Comparison of ENCODE assay signal across 17 cellular contexts in the genomic region with DNA sequence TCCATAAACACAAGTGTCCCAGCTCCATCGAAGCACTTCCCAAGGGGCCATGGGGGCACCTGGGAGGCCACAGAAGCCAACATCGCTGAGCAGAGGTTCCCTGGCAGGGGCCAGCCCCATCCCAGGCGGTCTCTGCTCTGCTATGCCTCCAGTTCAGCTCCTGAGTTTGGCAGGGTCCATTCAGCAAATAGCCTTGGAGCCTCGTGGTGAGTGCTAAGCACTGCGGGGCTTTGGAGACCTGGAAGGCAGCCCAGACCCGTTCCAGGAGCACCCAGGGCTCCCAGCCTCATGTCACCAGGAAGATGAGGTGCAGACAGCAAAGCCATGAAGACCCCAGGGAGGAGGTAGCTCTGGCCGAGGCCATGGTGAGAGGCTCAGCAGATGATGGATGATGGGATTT.
DNase-seq lines count a peak whose midpoint lies in the region; ATAC-seq and TF ChIP-seq lines count a peak whose summit lies in the region.
"Had no signal": no experiment of that assay in that cellular context is flagged by ENCODE, and none has a peak within 500 bp of the region (broad histone marks: within the 10 kb centered on the region; RNA-seq: fewer than 3 reads in every experiment).

No MANE protein-coding gene starts in this region.

- H3K27ac Mint-ChIP-seq in activated CD4-positive, alpha-beta T cell treated with anti-CD3 and anti-CD28 coated beads, Interleukin-2, amount 10 ng/mL, durations not matched to agents 7 days and 5 days: peak overlapping the region; percentile 20
- H3K27ac Mint-ChIP-seq in activated CD4-positive, alpha-beta T cell treated with anti-CD3 and anti-CD28 coated beads for 36 hours: no peak overlapping the region
- peak overlapping the region; percentile 11 for H3K27ac Mint-ChIP-seq in T-helper 17 cell
- H3K27ac Mint-ChIP-seq in memory B cell: peak overlapping the region; percentile 75
- H3K27ac Mint-ChIP-seq in stimulated activated naive B cell treated with anti-CD40 and anti-IgM and Interleukin-4, amounts not matched to agents 10 μg/mL and 1 μg/mL and 100 μg/mL, for 72 hours: peak overlapping the region; percentile 48
- H3K27ac Mint-ChIP-seq in endothelial cell (ENCODE audit: unreplicated experiment): no peak overlapping the region
- H3K27ac Mint-ChIP-seq: stimulated activated memory B cell treated with anti-CD40 and anti-IgM and Interleukin-4, amounts not matched to agents 10 μg/mL and 1 μg/mL and 100 μg/mL, for 72 hours had no signal

- peaks cover 1% of the 10 kb centered on the region for H3K36me3 Mint-ChIP-seq in activated CD4-positive, alpha-beta T cell treated with anti-CD3 and anti-CD28 coated beads, Interleukin-2, amount 10 ng/mL, durations not matched to agents 7 days and 5 days (ENCODE audit: low read depth)
- no peaks in the 10 kb centered on the region for H3K36me3 Mint-ChIP-seq in activated CD4-positive, alpha-beta T cell treated with anti-CD3 and anti-CD28 coated beads for 36 hours (ENCODE audit: low read depth)
- H3K36me3 Mint-ChIP-seq in T-helper 17 cell (ENCODE audit: low read depth) (peaks cover 2% of the 10 kb centered on the region), memory B cell (peaks cover 16% of the 10 kb centered on the region), endothelial cell (ENCODE audit: low read depth, unreplicated experiment) (peaks cover 12% of the 10 kb centered on the region)
- peaks cover 3 to 21% of the 10 kb centered on the region in 2 donors for H3K36me3 Mint-ChIP-seq in stimulated activated naive B cell treated with anti-CD40 and anti-IgM and Interleukin-4, amounts not matched to agents 10 μg/mL and 1 μg/mL and 100 μg/mL, for 72 hours

- POLR2A ChIA-PET in activated CD4-positive, alpha-beta T cell treated with anti-CD3 and anti-CD28 coated beads, Interleukin-2, amount 10 ng/mL, durations not matched to agents 7 days and 5 days (lab: Charles Lee): no interaction called here
- POLR2A ChIA-PET in activated CD4-positive, alpha-beta T cell treated with anti-CD3 and anti-CD28 coated beads for 36 hours (lab: Charles Lee): no interaction called here

- no peaks in the 10 kb centered on the region for H3K9me3 ChIP-seq in T-helper 17 cell (ENCODE audit: control insufficient read depth, low read length, poor library complexity, severe bottlenecking)
- H3K9me3 ChIP-seq: esophagus muscularis mucosa, psoas muscle had no signal

- intact Hi-C loops in activated CD4-positive, alpha-beta T cell treated with anti-CD3 and anti-CD28 coated beads for 36 hours (cut with DNase I, micrococcal nuclease): no loop called here

- peaks cover 5% of the 10 kb centered on the region for H3K4me1 Mint-ChIP-seq in activated CD4-positive, alpha-beta T cell treated with anti-CD3 and anti-CD28 coated beads, Interleukin-2, amount 10 ng/mL, durations not matched to agents 7 days and 5 days
- no peaks in the 10 kb centered on the region for H3K4me1 Mint-ChIP-seq in activated CD4-positive, alpha-beta T cell treated with anti-CD3 and anti-CD28 coated beads for 36 hours
- peaks cover 8% of the 10 kb centered on the region for H3K4me1 Mint-ChIP-seq in T-helper 17 cell
- peaks cover 16% of the 10 kb centered on the region for H3K4me1 Mint-ChIP-seq in memory B cell
- H3K4me1 Mint-ChIP-seq in stimulated activated naive B cell treated with anti-CD40 and anti-IgM and Interleukin-4, amounts not matched to agents 10 μg/mL and 1 μg/mL and 100 μg/mL, for 72 hours: peaks cover 18 to 19% of the 10 kb centered on the region in 2 donors
- no peaks in the 10 kb centered on the region for H3K4me1 Mint-ChIP-seq in endothelial cell (ENCODE audit: unreplicated experiment)

- CTCF ChIA-PET in activated CD4-positive, alpha-beta T cell treated with anti-CD3 and anti-CD28 coated beads, Interleukin-2, amount 10 ng/mL, durations not matched to agents 7 days and 5 days (lab: Charles Lee): no interaction called here
- CTCF ChIA-PET in activated CD4-positive, alpha-beta T cell treated with anti-CD3 and anti-CD28 coated beads for 36 hours (lab: Charles Lee): interaction anchor here (0.6 kb wide), 1 partner anchor 697 kb away, joined by 3 read pairs; no protein-coding TSS in a partner anchor

- no peak for TF ChIP-seq CTCF in endothelial cell (IDR thresholded peaks at IDR 0.05; ENCODE audit: unreplicated experiment)

- H3K4me3 Mint-ChIP-seq in activated CD4-positive, alpha-beta T cell treated with anti-CD3 and anti-CD28 coated beads, Interleukin-2, amount 10 ng/mL, durations not matched to agents 7 days and 5 days: no peak overlapping the region
- no peak overlapping the region for H3K4me3 Mint-ChIP-seq in activated CD4-positive, alpha-beta T cell treated with anti-CD3 and anti-CD28 coated beads for 36 hours
- no peak overlapping the region for H3K4me3 Mint-ChIP-seq in T-helper 17 cell
- no peak overlapping the region for H3K4me3 Mint-ChIP-seq in memory B cell
- no peak overlapping the region for H3K4me3 Mint-ChIP-seq in stimulated activated naive B cell treated with anti-CD40 and anti-IgM and Interleukin-4, amounts not matched to agents 10 μg/mL and 1 μg/mL and 100 μg/mL, for 72 hours
- no peak overlapping the region for H3K4me3 Mint-ChIP-seq in endothelial cell (ENCODE audit: unreplicated experiment)
- H3K4me3 Mint-ChIP-seq: stimulated activated memory B cell treated with anti-CD40 and anti-IgM and Interleukin-4, amounts not matched to agents 10 μg/mL and 1 μg/mL and 100 μg/mL, for 72 hours had no signal

- DNase-seq in activated CD4-positive, alpha-beta T cell treated with anti-CD3 and anti-CD28 coated beads, Interleukin-2, amount 10 ng/mL, durations not matched to agents 7 days and 5 days: no peak
- DNase-seq in activated CD4-positive, alpha-beta T cell treated with anti-CD3 and anti-CD28 coated beads for 36 hours: no peak
- DNase-seq in T-helper 17 cell (no peak), memory B cell (ENCODE audit: low spot score in 2 of 2) (no peak), midbrain (lab: John Stamatoyannopoulos, UW) (no peak), RPMI8226 (no peak), endothelial cell (ENCODE audit: low spot score) (no peak)
- DNase-seq in stimulated activated naive B cell treated with anti-CD40 and anti-IgM and Interleukin-4, amounts not matched to agents 10 μg/mL and 1 μg/mL and 100 μg/mL, for 72 hours: no peak
- DNase-seq: activated CD4-positive, alpha-beta T cell treated with anti-CD3 and anti-CD28 coated beads for 1 hour; activated effector memory CD4-positive, alpha-beta T cell treated with Interleukin-2 at 50 U/mL for 16 hours; DND-41; KBM-7; psoas muscle; stimulated activated CD4-positive, alpha-beta T cell treated with anti-CD3 and anti-CD28 coated beads, Interleukin-15, amount 100 ng/mL, for 24 hours; trophoblast cell had no signal

- H3K9me3 Mint-ChIP-seq in activated CD4-positive, alpha-beta T cell treated with anti-CD3 and anti-CD28 coated beads, Interleukin-2, amount 10 ng/mL, durations not matched to agents 7 days and 5 days: no peaks in the 10 kb centered on the region
- no peaks in the 10 kb centered on the region for H3K9me3 Mint-ChIP-seq in activated CD4-positive, alpha-beta T cell treated with anti-CD3 and anti-CD28 coated beads for 36 hours (ENCODE audit: low read depth)
- H3K9me3 Mint-ChIP-seq in memory B cell: no peaks in the 10 kb centered on the region
- H3K9me3 Mint-ChIP-seq in stimulated activated naive B cell treated with anti-CD40 and anti-IgM and Interleukin-4, amounts not matched to agents 10 μg/mL and 1 μg/mL and 100 μg/mL, for 72 hours: no peaks in the 10 kb centered on the region
- no peaks in the 10 kb centered on the region for H3K9me3 Mint-ChIP-seq in endothelial cell (ENCODE audit: unreplicated experiment)
- H3K9me3 Mint-ChIP-seq: stimulated activated memory B cell treated with anti-CD40 and anti-IgM and Interleukin-4, amounts not matched to agents 10 μg/mL and 1 μg/mL and 100 μg/mL, for 72 hours had no signal

- ATAC-seq in activated CD4-positive, alpha-beta T cell treated with anti-CD3 and anti-CD28 coated beads for 36 hours: no peak
- ATAC-seq in T-helper 17 cell (no peak), memory B cell (ENCODE audit: low read depth) (no peak)
- no peak for ATAC-seq in stimulated activated naive B cell treated with anti-CD40 and anti-IgM and Interleukin-4, amounts not matched to agents 10 μg/mL and 1 μg/mL and 100 μg/mL, for 72 hours (replicated peaks)
- ATAC-seq: psoas muscle; stimulated activated memory B cell treated with anti-CD40 and anti-IgM and Interleukin-4, amounts not matched to agents 10 μg/mL and 1 μg/mL and 100 μg/mL, for 72 hours had no signal

- H3K27me3 Mint-ChIP-seq in activated CD4-positive, alpha-beta T cell treated with anti-CD3 and anti-CD28 coated beads, Interleukin-2, amount 10 ng/mL, durations not matched to agents 7 days and 5 days: no peaks in the 10 kb centered on the region
- H3K27me3 Mint-ChIP-seq in activated CD4-positive, alpha-beta T cell treated with anti-CD3 and anti-CD28 coated beads for 36 hours: no peaks in the 10 kb centered on the region
- H3K27me3 Mint-ChIP-seq in T-helper 17 cell (no peaks in the 10 kb centered on the region), memory B cell (no peaks in the 10 kb centered on the region), endothelial cell (ENCODE audit: unreplicated experiment) (peaks cover 5% of the 10 kb centered on the region)
- no peaks in the 10 kb centered on the region for H3K27me3 Mint-ChIP-seq in stimulated activated naive B cell treated with anti-CD40 and anti-IgM and Interleukin-4, amounts not matched to agents 10 μg/mL and 1 μg/mL and 100 μg/mL, for 72 hours
- H3K27me3 Mint-ChIP-seq: stimulated activated memory B cell treated with anti-CD40 and anti-IgM and Interleukin-4, amounts not matched to agents 10 μg/mL and 1 μg/mL and 100 μg/mL, for 72 hours had no signal

Comparison
In these comparisons a context has a peak if more than half of its experiments do, and no peak if none do; other contexts are left out.
1. H3K27ac Mint-ChIP-seq: peak in activated CD4-positive, alpha-beta T cell treated with anti-CD3 and anti-CD28 coated beads, Interleukin-2, amount 10 ng/mL, durations not matched to agents 7 days and 5 days (single experiment), T-helper 17 cell (single experiment), memory B cell (single experiment) and stimulated activated naive B cell treated with anti-CD40 and anti-IgM and Interleukin-4, amounts not matched to agents 10 μg/mL and 1 μg/mL and 100 μg/mL, for 72 hours (single experiment); none in activated CD4-positive, alpha-beta T cell treated with anti-CD3 and anti-CD28 coated beads for 36 hours (single experiment) and endothelial cell (single experiment).